ENCODE assay signal across 14 cellular contexts in genomic region chr3:147493666-147494065, GRCh38.
"Had no signal": no experiment of that assay in that cellular context is flagged by ENCODE, and none has a peak within 500 bp of the region (broad histone marks: within the 10 kb centered on the region; RNA-seq: fewer than 3 reads in every experiment).

No MANE protein-coding gene starts in this region.

- H3K9me3 ChIP-seq: body of pancreas, psoas muscle, right lobe of liver, transverse colon had no signal

- DNase-seq: activated CD4-positive, alpha-beta memory T cell treated with anti-CD3 and anti-CD28 coated beads for 36 hours; activated CD4-positive, alpha-beta T cell treated with anti-CD3 and anti-CD28 coated beads for 1 hour; activated effector memory CD4-positive, alpha-beta T cell treated with anti-CD3 and anti-CD28 coated beads, Interleukin-2, amount 50 U/mL, for 16 hours; activated T-cell treated with anti-CD3 and anti-CD28 coated beads, Interleukin-2, amount 50 U/mL, for 4 hours; amniotic stem cell; body of pancreas; erythroblast; hypothalamus; nephron progenitor cell; psoas muscle; right lobe of liver; transverse colon had no signal

- H3K27ac ChIP-seq: body of pancreas, psoas muscle, right lobe of liver, transverse colon had no signal

- H3K4me3 ChIP-seq: body of pancreas, psoas muscle, right lobe of liver, transverse colon had no signal

- ATAC-seq: activated naive CD4-positive, alpha-beta T cell treated with anti-CD3 and anti-CD28 coated beads, Interleukin-2, amount 50 U/mL, for 72 hours; activated T-cell treated with anti-CD3 and anti-CD28 coated beads, Interleukin-2, amount 50 U/mL, for 4 hours; body of pancreas; psoas muscle; right lobe of liver; stimulated activated memory B cell treated with anti-CD40 and anti-IgM and Interleukin-4, amounts not matched to agents 10 μg/mL and 1 μg/mL and 100 μg/mL, for 72 hours had no signal

- H3K36me3 ChIP-seq: right lobe of liver, transverse colon had no signal
